Comparison of ENCODE assay signal across 19 cellular contexts in the genomic region with DNA sequence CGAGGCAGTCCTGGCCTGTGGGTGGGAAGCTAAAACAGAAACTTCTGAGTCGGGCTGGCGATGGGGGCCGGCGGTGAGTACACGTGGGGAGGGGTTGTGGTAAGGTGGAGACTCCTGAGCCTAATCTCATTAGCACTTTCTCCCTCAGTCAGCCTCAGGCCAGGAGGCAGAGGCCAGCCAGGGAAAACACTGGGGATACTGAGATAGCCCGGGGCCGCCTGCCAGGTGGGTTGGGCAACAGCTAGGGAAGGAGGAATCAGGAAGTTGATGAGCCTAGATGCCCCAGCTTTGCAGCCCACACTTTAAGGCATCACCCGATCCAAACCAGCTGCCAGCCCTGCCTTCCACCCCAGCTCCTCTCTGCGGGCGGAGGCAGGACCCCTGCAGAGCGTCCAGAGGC. TPM values are rescaled to one million over a fixed set of nuclear protein-coding genes. Genes with fewer than 3 reads are reported as not detected.
"Had no signal": no experiment of that assay in that cellular context is flagged by ENCODE, and none has a peak within 500 bp of the region (broad histone marks: within the 10 kb centered on the region; RNA-seq: fewer than 3 reads in every experiment).

No MANE protein-coding gene starts in this region.

RNA-seq across cellular contexts. Expression of gene CXorf49, which starts 1.8 kb away (rescaled TPM):
- total RNA-seq: activated B cell treated with CpG ODN at 0.5 μM for 24 hours; activated CD4-positive, alpha-beta memory T cell treated with anti-CD3 and anti-CD28 coated beads for 36 hours; activated CD4-positive, alpha-beta T cell treated with anti-CD3 and anti-CD28 coated beads, Interleukin-2, amount 10 ng/mL, durations not matched to agents 24 days and 14 days; activated CD8-positive, alpha-beta memory T cell treated with anti-CD3 and anti-CD28 coated beads for 36 hours; activated CD8-positive, alpha-beta T cell treated with anti-CD3 and anti-CD28 coated beads for 36 hours; activated naive CD4-positive, alpha-beta T cell treated with anti-CD3 and anti-CD28 coated beads for 36 hours; activated naive CD4-positive, alpha-beta T cell treated with anti-CD3 and anti-CD28 coated beads, Interleukin-2, amount 50 U/mL, for 72 hours; activated naive CD8-positive, alpha-beta T cell treated with anti-CD3 and anti-CD28 coated beads for 36 hours; activated T-cell treated with anti-CD3 and anti-CD28 coated beads, Interleukin-2, amount 50 U/mL, for 4 hours; activated T-cell treated with anti-CD3 and anti-CD28 coated beads, Interleukin-2, amount 50 U/mL, for 72 hours; activated T-helper 1 cell treated with anti-CD3 and anti-CD28 coated beads, Interleukin-12 subunit alpha, Interleukin-12 subunit beta, Interleukin-2, Interleukin-4 antibody, amounts not matched to agents 30 ng/mL and 10 ng/mL and 1 ng/mL, durations not matched to agents 14 hours and 24 hours and 36 hours; activated T-helper 17 cell treated with anti-CD3 and anti-CD28 coated beads, Interleukin-2, amount 50 U/mL, for 72 hours; adrenal gland; aorta; astrocyte; body of pancreas; breast epithelium; cardiac muscle cell; chondrocyte had no signal
- polyA plus RNA-seq: adrenal gland, aorta, cardiac muscle cell had no signal

RNA-seq across cellular contexts. Expression of gene CXorf49B, which starts 46.8 kb away (rescaled TPM):
- total RNA-seq: activated B cell treated with CpG ODN at 0.5 μM for 24 hours; activated CD4-positive, alpha-beta memory T cell treated with anti-CD3 and anti-CD28 coated beads for 36 hours; activated CD4-positive, alpha-beta T cell treated with anti-CD3 and anti-CD28 coated beads, Interleukin-2, amount 10 ng/mL, durations not matched to agents 24 days and 14 days; activated CD8-positive, alpha-beta memory T cell treated with anti-CD3 and anti-CD28 coated beads for 36 hours; activated CD8-positive, alpha-beta T cell treated with anti-CD3 and anti-CD28 coated beads for 36 hours; activated naive CD4-positive, alpha-beta T cell treated with anti-CD3 and anti-CD28 coated beads for 36 hours; activated naive CD4-positive, alpha-beta T cell treated with anti-CD3 and anti-CD28 coated beads, Interleukin-2, amount 50 U/mL, for 72 hours; activated naive CD8-positive, alpha-beta T cell treated with anti-CD3 and anti-CD28 coated beads for 36 hours; activated T-cell treated with anti-CD3 and anti-CD28 coated beads, Interleukin-2, amount 50 U/mL, for 4 hours; activated T-cell treated with anti-CD3 and anti-CD28 coated beads, Interleukin-2, amount 50 U/mL, for 72 hours; activated T-helper 1 cell treated with anti-CD3 and anti-CD28 coated beads, Interleukin-12 subunit alpha, Interleukin-12 subunit beta, Interleukin-2, Interleukin-4 antibody, amounts not matched to agents 30 ng/mL and 10 ng/mL and 1 ng/mL, durations not matched to agents 14 hours and 24 hours and 36 hours; activated T-helper 17 cell treated with anti-CD3 and anti-CD28 coated beads, Interleukin-2, amount 50 U/mL, for 72 hours; adrenal gland; aorta; astrocyte; body of pancreas; breast epithelium; cardiac muscle cell; chondrocyte had no signal
- polyA plus RNA-seq: adrenal gland, aorta, cardiac muscle cell had no signal
